9 cellular contexts compared by ENCODE assay signal in the genomic region with DNA sequence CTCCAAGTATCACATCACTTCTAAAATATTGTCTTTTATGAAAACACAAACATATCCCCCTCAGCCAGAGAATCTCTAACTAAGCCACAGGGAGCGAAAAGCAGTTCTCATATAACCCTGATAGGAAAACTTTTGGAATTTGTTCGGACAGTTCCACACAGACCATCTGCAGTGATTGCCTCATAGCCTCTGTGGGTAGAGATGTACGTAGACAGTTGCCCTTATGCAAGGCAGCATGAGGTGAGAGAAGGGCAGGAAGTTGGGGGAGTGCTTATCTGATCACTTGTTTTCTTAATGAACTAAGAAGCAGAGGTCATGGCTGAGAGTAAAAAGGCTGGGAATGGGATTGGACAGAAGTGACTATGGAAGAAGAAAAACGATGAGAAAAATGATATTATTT. TPM values are rescaled to one million over a fixed set of nuclear protein-coding genes. Genes with fewer than 3 reads are reported as not detected.
A peak's percentile ranks its signal among the peaks of the same experiment; 100 is the strongest.
DNase-seq lines count a peak whose midpoint lies in the region; ATAC-seq lines count a peak whose summit lies in the region.
"Had no signal": no experiment of that assay in that cellular context is flagged by ENCODE, and none has a peak within 500 bp of the region (broad histone marks: within the 10 kb centered on the region; RNA-seq: fewer than 3 reads in every experiment).

No MANE protein-coding gene starts in this region.

- H3K36me3 ChIP-seq in H7 (replicated peaks; ENCODE audit: control insufficient read depth, insufficient read depth, low read length), result no peaks in the 10 kb centered on the region

- H3K27me3 ChIP-seq in H7 (ENCODE audit: control insufficient read depth, insufficient read depth, low read length), result no peaks in the 10 kb centered on the region

- no peaks in the 10 kb centered on the region for H3K27me3 Mint-ChIP-seq in central memory CD8-positive, alpha-beta T cell
- H3K27me3 Mint-ChIP-seq in natural killer cell treated with Interleukin-12 subunit alpha and Interleukin-12 subunit beta and Interleukin-15 and Interleukin-18, amount 100 ng/mL, for 72 hours, result no peaks in the 10 kb centered on the region

- DNase-seq in GF-D8 (lab: John Stamatoyannopoulos, UW) (peak; percentile 91), RPMI7951 (ENCODE audit: low read depth) (peak; percentile 90), H7 (no peak), NCI-H146 (lab: John Stamatoyannopoulos, UW) (no peak)
- DNase-seq in central memory CD8-positive, alpha-beta T cell (ENCODE audit: low spot score in 2 of 2), result peak in 1 of 2 donors; percentile 27
- DNase-seq in natural killer cell treated with Interleukin-12 subunit alpha and Interleukin-12 subunit beta and Interleukin-15 and Interleukin-18, amount 100 ng/mL, for 72 hours (ENCODE audit: low spot score), result peak; percentile 68

- peak overlapping the region; percentile 32 for H3K4me3 Mint-ChIP-seq in central memory CD8-positive, alpha-beta T cell
- H3K4me3 Mint-ChIP-seq in natural killer cell treated with Interleukin-12 subunit alpha and Interleukin-12 subunit beta and Interleukin-15 and Interleukin-18, amount 100 ng/mL, for 72 hours, result peak overlapping the region; percentile 65

- H3K9me3 Mint-ChIP-seq in central memory CD8-positive, alpha-beta T cell, result no peaks in the 10 kb centered on the region
- no peaks in the 10 kb centered on the region for H3K9me3 Mint-ChIP-seq in natural killer cell treated with Interleukin-12 subunit alpha and Interleukin-12 subunit beta and Interleukin-15 and Interleukin-18, amount 100 ng/mL, for 72 hours

- H3K4me3 ChIP-seq in H7 (ENCODE audit: insufficient read depth, low read depth, low read length), result no peak overlapping the region
- H3K4me3 ChIP-seq: skin epidermis had no signal

- peaks cover 7% of the 10 kb centered on the region for H3K36me3 Mint-ChIP-seq in central memory CD8-positive, alpha-beta T cell (ENCODE audit: insufficient read depth)
- no peaks in the 10 kb centered on the region for H3K36me3 Mint-ChIP-seq in natural killer cell treated with Interleukin-12 subunit alpha and Interleukin-12 subunit beta and Interleukin-15 and Interleukin-18, amount 100 ng/mL, for 72 hours

- peak overlapping the region; percentile 94 for H3K27ac Mint-ChIP-seq in central memory CD8-positive, alpha-beta T cell (ENCODE audit: low read depth)
- H3K27ac Mint-ChIP-seq in natural killer cell treated with Interleukin-12 subunit alpha and Interleukin-12 subunit beta and Interleukin-15 and Interleukin-18, amount 100 ng/mL, for 72 hours, result peak overlapping the region; percentile 73 to 80

- H3K4me1 Mint-ChIP-seq in central memory CD8-positive, alpha-beta T cell, result peaks cover 15% of the 10 kb centered on the region
- peaks cover 13 to 20% of the 10 kb centered on the region in 2 donors for H3K4me1 Mint-ChIP-seq in natural killer cell treated with Interleukin-12 subunit alpha and Interleukin-12 subunit beta and Interleukin-15 and Interleukin-18, amount 100 ng/mL, for 72 hours (ENCODE audit: low read depth in 2 of 2)

- peak; percentile 94 for ATAC-seq in central memory CD8-positive, alpha-beta T cell (replicated peaks; ENCODE audit: extremely low read depth, poor library complexity, severe bottlenecking)
- ATAC-seq in natural killer cell treated with Interleukin-12 subunit alpha and Interleukin-12 subunit beta and Interleukin-15 and Interleukin-18, amount 100 ng/mL, for 72 hours, result peak; percentile 94 to 95
- ATAC-seq in HG03378 (IDR thresholded peaks at IDR 0.05; ENCODE audit: unreplicated experiment), result no peak
- no peak for ATAC-seq in GM18870 (IDR thresholded peaks at IDR 0.05; ENCODE audit: unreplicated experiment)

RNA-seq across cellular contexts. Expression of a gene that starts 39.6 kb away (rescaled TPM):
- total RNA-seq in RPMI7951 (2014; rRNA removed; shearing (Covaris generic)), result 13.9 and 14.9 TPM in 2 replicates
- 10 to 100 TPM; 18.6 to 32.9 TPM for total RNA-seq in natural killer cell treated with Interleukin-12 subunit alpha and Interleukin-12 subunit beta and Interleukin-15 and Interleukin-18, amount 100 ng/mL, for 72 hours
- 5.9 TPM in 2 replicates for total RNA-seq in H7 (2014; rRNA removed; shearing (Covaris generic))

Comparison
In these comparisons a context has a peak if more than half of its experiments do, and no peak if none do; other contexts are left out.
1. DNase-seq: peak in GF-D8 (single experiment), RPMI7951 (single experiment) and natural killer cell treated with Interleukin-12 subunit alpha and Interleukin-12 subunit beta and Interleukin-15 and Interleukin-18, amount 100 ng/mL, for 72 hours (single experiment); none in H7 (single experiment) and NCI-H146 (single experiment).
2. ATAC-seq: peak in central memory CD8-positive, alpha-beta T cell (single experiment) and natural killer cell treated with Interleukin-12 subunit alpha and Interleukin-12 subunit beta and Interleukin-15 and Interleukin-18, amount 100 ng/mL, for 72 hours (2 of 2); none in HG03378 (single experiment) and GM18870 (single experiment).